18 cellular contexts compared by ENCODE assay signal in genomic region chr4:185379326-185380295, GRCh38. TPM values are rescaled to one million over a fixed set of nuclear protein-coding genes. Genes with fewer than 3 reads are reported as not detected.
A peak's percentile ranks its signal among the peaks of the same experiment; 100 is the strongest.
DNase-seq lines count a peak whose midpoint lies in the region; ATAC-seq, FAIRE-seq and TF ChIP-seq lines count a peak whose summit lies in the region.
"Had no signal": no experiment of that assay in that cellular context is flagged by ENCODE, and none has a peak within 500 bp of the region (broad histone marks: within the 10 kb centered on the region; RNA-seq: fewer than 3 reads in every experiment).

No MANE protein-coding gene starts in this region.

- 55 to 62% methylated on average over 13 of the region's 13 CpGs for WGBS in pancreas, 2 donors
- WGBS in mesendoderm (ENCODE audit: extremely low coverage, insufficient coverage, low lambda C conversion rate): no CpG with 5 or more reads among the region's 13 CpGs

- TF ChIP-seq CTCF in pancreas (IDR thresholded peaks at IDR 0.05): no peak

- in situ Hi-C loops in SK-MEL-5 (cut with HindIII; ENCODE audit: low pct_unique_long_range_greater_than_20kb, low sequenced_read_pairs): no loop called here

- DNase-seq in SK-MEL-5 (ENCODE audit: low read depth, low spot score) (peak; percentile 48), epithelial cell of prostate (ENCODE audit: low read depth, low spot score) (no peak), pancreas (peak in 5 of 6 donors; percentile 49 to 75 (median 54)), caudate nucleus (lab: John Stamatoyannopoulos, UW) (no peak), epidermal melanocyte (ENCODE audit: insufficient read length, low spot score) (no peak), mesendoderm (no peak)
- DNase-seq: BE2C, KG1, NCI-H1105, NCI-H146, NCI-H345, NCI-H524, NCI-H82 had no signal

- no peak for FAIRE-seq in pancreas (lab: Jason Lieb, UNC)
- FAIRE-seq: H54 had no signal

- H3K4me3 ChIP-seq in pancreas: no peak overlapping the region
- no peak overlapping the region for H3K4me3 ChIP-seq in mesendoderm (ENCODE audit: low read length)

- H2BK120ac ChIP-seq in mesendoderm (ENCODE audit: low read depth, low read length): no peak overlapping the region

- no peak overlapping the region for H3K56ac ChIP-seq in mesendoderm (ENCODE audit: low read length)

- H3K4ac ChIP-seq in mesendoderm (ENCODE audit: low read depth, low read length): no peak overlapping the region

- no peaks in the 10 kb centered on the region for H3K27me3 ChIP-seq in pancreas
- no peaks in the 10 kb centered on the region for H3K27me3 ChIP-seq in mesendoderm (ENCODE audit: insufficient read depth, low read length, poor library complexity)
- H3K27me3 ChIP-seq: BE2C had no signal

- no peak overlapping the region for H2AK5ac ChIP-seq in mesendoderm (ENCODE audit: low read length)

- no peak overlapping the region for H2BK5ac ChIP-seq in mesendoderm (ENCODE audit: low read length)

- H3K36me3 ChIP-seq in pancreas (no peaks in the 10 kb centered on the region), mesendoderm (ENCODE audit: control insufficient read depth, insufficient read depth, low read length) (no peaks in the 10 kb centered on the region)
- H3K36me3 ChIP-seq: BE2C had no signal

- no peak overlapping the region for H3K9ac ChIP-seq in mesendoderm (ENCODE audit: low read length)

- H3K79me2 ChIP-seq in mesendoderm (ENCODE audit: control insufficient read depth, insufficient read depth, low read length): no peaks in the 10 kb centered on the region

- no peaks in the 10 kb centered on the region for H3K9me3 ChIP-seq in pancreas
- H3K9me3 ChIP-seq: BE2C had no signal

- no peak overlapping the region for H4K5ac ChIP-seq in mesendoderm (ENCODE audit: low read length)

- intact Hi-C loops in pancreas (cut with DNase I): no loop called here

- H3K27ac ChIP-seq in epithelial cell of prostate (peak overlapping the region; percentile 31), pancreas (peak overlapping the region in 3 of 4 donors; percentile 20 to 57 (median 29)), caudate nucleus (ENCODE audit: low read depth, low read length) (no peak overlapping the region), mesendoderm (ENCODE audit: low read depth, low read length) (no peak overlapping the region)

- no peak overlapping the region for H4K8ac ChIP-seq in mesendoderm (ENCODE audit: low read depth, low read length)

- H3K79me1 ChIP-seq in mesendoderm (ENCODE audit: low read length): no peaks in the 10 kb centered on the region

- ATAC-seq in GM18505 (IDR thresholded peaks at IDR 0.05; ENCODE audit: unreplicated experiment) (no peak), pancreas (peak; percentile 78 to 83 (median 80)), HG03025 (IDR thresholded peaks at IDR 0.05; ENCODE audit: low FRiP score, unreplicated experiment) (no peak)
- ATAC-seq: Panc1 had no signal

- H3K23ac ChIP-seq in mesendoderm (ENCODE audit: low read length): no peak overlapping the region

- TF ChIP-seq POLR2A in GM18505 (IDR thresholded peaks at IDR 0.05; ENCODE audit: borderline replicate concordance, extremely low read depth, insufficient read depth, insufficient read length): peak; percentile 33

- H3K4me2 ChIP-seq in mesendoderm (ENCODE audit: low read length): no peak overlapping the region

- no peak overlapping the region for H2BK15ac ChIP-seq in mesendoderm (replicated peaks; ENCODE audit: low read depth)

- H3K4me1 ChIP-seq in pancreas (peaks cover 8 to 32% (median 22%) of the 10 kb centered on the region in 3 donors), mesendoderm (ENCODE audit: control insufficient read depth, low read depth, low read length) (no peaks in the 10 kb centered on the region)
- H3K4me1 ChIP-seq: BE2C had no signal

- no peak overlapping the region for H3K18ac ChIP-seq in mesendoderm (ENCODE audit: low read length)

RNA-seq across cellular contexts. Expression of gene LRP2BP, which starts 16.1 kb away (rescaled TPM):
- 0.48 and 0.71 TPM in 2 replicates for total RNA-seq in SK-MEL-5 (2014; rRNA removed; shearing (Covaris generic))
- 0.10 and 0.17 TPM in 2 replicates for polyA plus RNA-seq in SK-MEL-5 (2015; cell fraction: cytosol; rRNA removed)
- 2.1 and 3.0 TPM in 2 replicates for polyA plus RNA-seq in SK-MEL-5 (2015; cell fraction: nucleus; rRNA removed)
- total RNA-seq in pancreas: 1 to 10 TPM in 3 of 6 donors, under 1 TPM in 3; 0.79 to 1.2 (median 1.00) TPM
- polyA plus RNA-seq in pancreas: 1 to 10 TPM in 1 of 2 donors, under 1 TPM in 1; 0.72 to 2.1 TPM
- 0.15 TPM for polyA plus RNA-seq in mesendoderm (2013, experiment 1 of 2)
- 0.14 TPM for polyA plus RNA-seq in mesendoderm (2013, experiment 2 of 2)

RNA-seq across cellular contexts. Expression of gene ANKRD37, which starts 17.0 kb away (rescaled TPM):
- total RNA-seq in SK-MEL-5 (2014; rRNA removed; shearing (Covaris generic)): 42.5 and 57.6 TPM in 2 replicates
- polyA plus RNA-seq in SK-MEL-5 (2015; cell fraction: cytosol; rRNA removed): 23.8 and 29.3 TPM in 2 replicates
- 9.7 and 26.0 TPM in 2 replicates for polyA plus RNA-seq in SK-MEL-5 (2015; cell fraction: nucleus; rRNA removed)
- total RNA-seq in pancreas: 10 to 100 TPM in 2 of 6 donors, 1 to 10 TPM in 4; 4.8 to 13.5 (median 8.6) TPM
- 10 to 100 TPM; 11.5 to 15.3 TPM for polyA plus RNA-seq in pancreas
- polyA plus RNA-seq in mesendoderm (2013, experiment 1 of 2): 1.3 TPM
- polyA plus RNA-seq in mesendoderm (2013, experiment 2 of 2): 1.4 TPM
- total RNA-seq: A673 had no signal

RNA-seq across cellular contexts. Expression of gene UFSP2, which starts 46.2 kb away (rescaled TPM):
- 42.2 and 43.4 TPM in 2 replicates for total RNA-seq in SK-MEL-5 (2014; rRNA removed; shearing (Covaris generic))
- polyA plus RNA-seq in SK-MEL-5 (2015; cell fraction: cytosol; rRNA removed): 26.1 and 31.1 TPM in 2 replicates
- 16.0 and 19.2 TPM in 2 replicates for polyA plus RNA-seq in SK-MEL-5 (2015; cell fraction: nucleus; rRNA removed)
- total RNA-seq in pancreas: 10 to 100 TPM; 13.4 to 23.4 (median 20.7) TPM
- 10 to 100 TPM; 10.1 to 14.7 TPM for polyA plus RNA-seq in pancreas
- 18.6 TPM for polyA plus RNA-seq in mesendoderm (2013, experiment 1 of 2)
- 18.9 TPM for polyA plus RNA-seq in mesendoderm (2013, experiment 2 of 2)

Comparison
In these comparisons a context has a peak if more than half of its experiments do, and no peak if none do; other contexts are left out.
1. ATAC-seq: peak in pancreas (4 of 4); none in GM18505 (single experiment) and HG03025 (single experiment).
2. DNase-seq: peak in SK-MEL-5 (single experiment) and pancreas (5 of 6); none in epithelial cell of prostate (single experiment), caudate nucleus (0 of 61), epidermal melanocyte (single experiment) and mesendoderm (single experiment).
3. H3K27ac ChIP-seq: peak in epithelial cell of prostate (single experiment) and pancreas (3 of 4); none in caudate nucleus (single experiment) and mesendoderm (single experiment).